In genomic region chr7:27586825-27587224, GRCh38 we compare ENCODE assay signal across 8 cellular contexts.
DNase-seq lines count a peak whose midpoint lies in the region; ATAC-seq and TF ChIP-seq lines count a peak whose summit lies in the region.

No MANE protein-coding gene starts in this region.

- no peak for TF ChIP-seq POLR2A in breast epithelium (IDR thresholded peaks at IDR 0.05)

- peak; percentile 63 for DNase-seq in GM12865 (ENCODE audit: low read depth)
- peak; percentile 87 for DNase-seq in Karpas-422
- DNase-seq in WTC11 (ENCODE audit: low spot score), result peak; percentile 13
- DNase-seq in stimulated activated CD4-positive, alpha-beta T cell treated with anti-CD3 and anti-CD28 coated beads, Interleukin-2, amount 100 ng/mL, for 48 hours, result no peak
- no peak for DNase-seq in superior temporal gyrus (ENCODE audit: extremely low spot score)
- no peak for DNase-seq in OCI-M1 (lab: John Stamatoyannopoulos, UW)
- DNase-seq in breast epithelium (ENCODE audit: low spot score in 2 of 2), result no peak

- no peaks in the 10 kb centered on the region for H3K79me2 ChIP-seq in Karpas-422 (ENCODE audit: low read length)

- H3K27ac ChIP-seq in Karpas-422 (ENCODE audit: low read length) (peak overlapping the region; percentile 84), breast epithelium (no peak overlapping the region)

- no peak overlapping the region for H2AFZ ChIP-seq in Karpas-422 (ENCODE audit: low read length)

- H3K4me1 ChIP-seq in Karpas-422 (ENCODE audit: low read length) (peaks cover 31% of the 10 kb centered on the region), breast epithelium (no peaks in the 10 kb centered on the region)

- peak overlapping the region; percentile 22; the same call in 1 of the 2 replicates for H3K9ac ChIP-seq in Karpas-422 (ENCODE audit: low read length)

- no peak overlapping the region; the same call in 1 of the 2 replicates for H3K4me3 ChIP-seq in GM12865 (ENCODE audit: low read depth, low read length)
- peak overlapping the region; percentile 49 for H3K4me3 ChIP-seq in Karpas-422 (ENCODE audit: low read length)
- no peak overlapping the region for H3K4me3 ChIP-seq in breast epithelium

- no peaks in the 10 kb centered on the region for H3K36me3 ChIP-seq in Karpas-422 (ENCODE audit: insufficient read depth, low read length)
- H3K36me3 ChIP-seq in breast epithelium, result no peaks in the 10 kb centered on the region

- no peak overlapping the region for H3K4me3 Mint-ChIP-seq in WTC11

- H3K9me3 Mint-ChIP-seq in WTC11, result no peaks in the 10 kb centered on the region

- no peaks in the 10 kb centered on the region for H3K36me3 Mint-ChIP-seq in WTC11

- ATAC-seq in GM21723 (IDR thresholded peaks at IDR 0.05; ENCODE audit: unreplicated experiment) (peak; percentile 87), WTC11 (no peak)

- H3K9me3 ChIP-seq in Karpas-422 (ENCODE audit: low read length), result no peaks in the 10 kb centered on the region
- no peaks in the 10 kb centered on the region for H3K9me3 ChIP-seq in breast epithelium

- no peaks in the 10 kb centered on the region for H3K9me2 ChIP-seq in Karpas-422 (replicated peaks; ENCODE audit: insufficient read depth, low read length)

- CTCF ChIA-PET in WTC11 (lab: Charles Lee), result interaction anchor here (0.8 to 2.5 kb wide), 6 partner anchors 8 to 507 kb away, joined by 3 to 21 read pairs (median 6); partner anchors contain the start of gene TAX1BP1

- intact Hi-C loops in breast epithelium (cut with DNase I; ENCODE audit: low total_unique reads), result no loop called here

- H3K4me1 Mint-ChIP-seq in WTC11, result peaks cover 45% of the 10 kb centered on the region

- peak overlapping the region; percentile 85 for H3K4me2 ChIP-seq in Karpas-422 (ENCODE audit: low read depth, low read length, poor library complexity, severe bottlenecking)

- H4K20me1 ChIP-seq in Karpas-422 (ENCODE audit: insufficient read depth, low read depth, low read length), result no peaks in the 10 kb centered on the region

- POLR2A ChIA-PET in WTC11 (lab: Charles Lee), result interaction anchor here (0.6 kb wide), 1 partner anchor 894 kb away, joined by 3 read pairs; no protein-coding TSS in a partner anchor

- H3K27ac Mint-ChIP-seq in WTC11, result no peak overlapping the region

- H3K27me3 Mint-ChIP-seq in WTC11 (ENCODE audit: low read depth), result no peaks in the 10 kb centered on the region

- no peak for TF ChIP-seq CTCF in GM12865 (IDR thresholded peaks at IDR 0.05; ENCODE audit: insufficient read depth, low read depth, low read length, missing control alignments)
- no peak for TF ChIP-seq CTCF in WTC11 (IDR thresholded peaks at IDR 0.05)
- TF ChIP-seq CTCF in breast epithelium (IDR thresholded peaks at IDR 0.05), result no peak

- H3K27me3 ChIP-seq in Karpas-422 (ENCODE audit: low read length) (no peaks in the 10 kb centered on the region), breast epithelium (no peaks in the 10 kb centered on the region)

TF ChIP-seq in WTC11, 78 proteins besides CTCF, POLR2A, EP300 and RAD21:
- TF ChIP-seq ZNF423 (CRISPR knock-in tag; IDR thresholded peaks at IDR 0.05) (no peak), EMX1 (CRISPR knock-in tag; IDR thresholded peaks at IDR 0.05) (no peak), FOXJ3 (CRISPR knock-in tag; IDR thresholded peaks at IDR 0.05; ENCODE audit: borderline replicate concordance) (no peak), RORB (CRISPR knock-in tag; IDR thresholded peaks at IDR 0.05) (no peak), ZNF138 (CRISPR knock-in tag; conservative IDR thresholded peaks at IDR 0.05) (no peak), NR2C2 (CRISPR knock-in tag; IDR thresholded peaks at IDR 0.05) (no peak)
- TF ChIP-seq, protein P1, sequence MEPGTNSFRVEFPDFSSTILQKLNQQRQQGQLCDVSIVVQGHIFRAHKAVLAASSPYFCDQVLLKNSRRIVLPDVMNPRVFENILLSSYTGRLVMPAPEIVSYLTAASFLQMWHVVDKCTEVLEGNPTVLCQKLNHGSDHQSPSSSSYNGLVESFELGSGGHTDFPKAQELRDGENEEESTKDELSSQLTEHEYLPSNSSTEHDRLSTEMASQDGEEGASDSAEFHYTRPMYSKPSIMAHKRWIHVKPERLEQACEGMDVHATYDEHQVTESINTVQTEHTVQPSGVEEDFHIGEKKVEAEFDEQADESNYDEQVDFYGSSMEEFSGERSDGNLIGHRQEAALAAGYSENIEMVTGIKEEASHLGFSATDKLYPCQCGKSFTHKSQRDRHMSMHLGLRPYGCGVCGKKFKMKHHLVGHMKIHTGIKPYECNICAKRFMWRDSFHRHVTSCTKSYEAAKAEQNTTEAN (CRISPR knock-in tag; IDR thresholded peaks at IDR 0.05), result 0 out of 2 replicates have a peak, but pooled peaks have one; percentile 27
- TF ChIP-seq, protein P2, sequence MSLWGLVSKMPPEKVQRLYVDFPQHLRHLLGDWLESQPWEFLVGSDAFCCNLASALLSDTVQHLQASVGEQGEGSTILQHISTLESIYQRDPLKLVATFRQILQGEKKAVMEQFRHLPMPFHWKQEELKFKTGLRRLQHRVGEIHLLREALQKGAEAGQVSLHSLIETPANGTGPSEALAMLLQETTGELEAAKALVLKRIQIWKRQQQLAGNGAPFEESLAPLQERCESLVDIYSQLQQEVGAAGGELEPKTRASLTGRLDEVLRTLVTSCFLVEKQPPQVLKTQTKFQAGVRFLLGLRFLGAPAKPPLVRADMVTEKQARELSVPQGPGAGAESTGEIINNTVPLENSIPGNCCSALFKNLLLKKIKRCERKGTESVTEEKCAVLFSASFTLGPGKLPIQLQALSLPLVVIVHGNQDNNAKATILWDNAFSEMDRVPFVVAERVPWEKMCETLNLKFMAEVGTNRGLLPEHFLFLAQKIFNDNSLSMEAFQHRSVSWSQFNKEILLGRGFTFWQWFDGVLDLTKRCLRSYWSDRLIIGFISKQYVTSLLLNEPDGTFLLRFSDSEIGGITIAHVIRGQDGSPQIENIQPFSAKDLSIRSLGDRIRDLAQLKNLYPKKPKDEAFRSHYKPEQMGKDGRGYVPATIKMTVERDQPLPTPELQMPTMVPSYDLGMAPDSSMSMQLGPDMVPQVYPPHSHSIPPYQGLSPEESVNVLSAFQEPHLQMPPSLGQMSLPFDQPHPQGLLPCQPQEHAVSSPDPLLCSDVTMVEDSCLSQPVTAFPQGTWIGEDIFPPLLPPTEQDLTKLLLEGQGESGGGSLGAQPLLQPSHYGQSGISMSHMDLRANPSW (CRISPR knock-in tag; conservative IDR thresholded peaks at IDR 0.05; ENCODE audit: low read depth), result no peak

Comparison
In these comparisons a context has a peak if more than half of its experiments do, and no peak if none do; other contexts are left out.
1. DNase-seq: peak in GM12865 (single experiment), Karpas-422 (single experiment) and WTC11 (single experiment); none in stimulated activated CD4-positive, alpha-beta T cell treated with anti-CD3 and anti-CD28 coated beads, Interleukin-2, amount 100 ng/mL, for 48 hours (0 of 2), superior temporal gyrus (single experiment), OCI-M1 (single experiment) and breast epithelium (0 of 2).